9 cellular contexts compared by ENCODE assay signal in genomic region chr4:82721819-82722423, GRCh38.
A peak's percentile ranks its signal among the peaks of the same experiment; 100 is the strongest.
DNase-seq lines count a peak whose midpoint lies in the region; ATAC-seq and TF ChIP-seq lines count a peak whose summit lies in the region.
"Had no signal": no experiment of that assay in that cellular context is flagged by ENCODE, and none has a peak within 500 bp of the region (broad histone marks: within the 10 kb centered on the region; RNA-seq: fewer than 3 reads in every experiment).

No MANE protein-coding gene starts in this region.

- H3K9me3 ChIP-seq in Caco-2, result no peaks in the 10 kb centered on the region
- no peaks in the 10 kb centered on the region for H3K9me3 ChIP-seq in MM.1S (replicated peaks; ENCODE audit: insufficient read depth, low read length)
- no peaks in the 10 kb centered on the region for H3K9me3 ChIP-seq in right atrium auricular region
- no peaks in the 10 kb centered on the region for H3K9me3 ChIP-seq in transverse colon

- POLR2A ChIA-PET in Caco-2 (lab: Charles Lee), result interaction anchor here (0.6 kb wide), 1 partner anchor 169 kb away, joined by 3 read pairs; no protein-coding TSS in a partner anchor
- POLR2A ChIA-PET in activated CD4-positive, alpha-beta memory T cell treated with anti-CD3 and anti-CD28 coated beads for 36 hours (lab: Charles Lee), result no interaction called here

- H3K9ac ChIP-seq in MM.1S (ENCODE audit: low read length), result no peak overlapping the region

- TF ChIP-seq EP300 in transverse colon (IDR thresholded peaks at IDR 0.05; ENCODE audit: low read depth), result no peak

- H3K27ac ChIP-seq in MM.1S (ENCODE audit: low read length) (no peak overlapping the region), right atrium auricular region (no peak overlapping the region), transverse colon (no peak overlapping the region)

- no peak overlapping the region for H2AFZ ChIP-seq in MM.1S (ENCODE audit: low read length)

- TF ChIP-seq POLR2A in transverse colon (IDR thresholded peaks at IDR 0.05), result no peak

- no peaks in the 10 kb centered on the region for H3K9me3 Mint-ChIP-seq in Caco-2 (ENCODE audit: unreplicated experiment)
- H3K9me3 Mint-ChIP-seq in activated CD4-positive, alpha-beta memory T cell treated with anti-CD3 and anti-CD28 coated beads for 36 hours, result no peaks in the 10 kb centered on the region
- H3K9me3 Mint-ChIP-seq: stimulated activated naive CD8-positive, alpha-beta T cell treated with anti-CD3 and anti-CD28 coated beads, Interleukin-15, Interleukin-2, amounts not matched to agents 100 ng/mL and 50 ng/mL, for 24 hours had no signal

- no peaks in the 10 kb centered on the region for H4K20me1 ChIP-seq in MM.1S (ENCODE audit: insufficient read depth, low read length)

- no peak overlapping the region for H3K4me2 ChIP-seq in MM.1S (ENCODE audit: low read depth, low read length)

- no peak overlapping the region for H3K4me3 Mint-ChIP-seq in Caco-2 (ENCODE audit: unreplicated experiment)
- H3K4me3 Mint-ChIP-seq in activated CD4-positive, alpha-beta memory T cell treated with anti-CD3 and anti-CD28 coated beads for 36 hours, result no peak overlapping the region
- H3K4me3 Mint-ChIP-seq: stimulated activated naive CD8-positive, alpha-beta T cell treated with anti-CD3 and anti-CD28 coated beads, Interleukin-15, Interleukin-2, amounts not matched to agents 100 ng/mL and 50 ng/mL, for 24 hours had no signal

- H3K27me3 Mint-ChIP-seq in Caco-2 (ENCODE audit: insufficient read depth, unreplicated experiment), result no peaks in the 10 kb centered on the region
- H3K27me3 Mint-ChIP-seq in activated CD4-positive, alpha-beta memory T cell treated with anti-CD3 and anti-CD28 coated beads for 36 hours, result no peaks in the 10 kb centered on the region
- H3K27me3 Mint-ChIP-seq: stimulated activated naive CD8-positive, alpha-beta T cell treated with anti-CD3 and anti-CD28 coated beads, Interleukin-15, Interleukin-2, amounts not matched to agents 100 ng/mL and 50 ng/mL, for 24 hours had no signal

- no peaks in the 10 kb centered on the region for H3K27me3 ChIP-seq in Caco-2 (replicated peaks; ENCODE audit: control insufficient read depth, insufficient read depth, low read length)
- no peaks in the 10 kb centered on the region for H3K27me3 ChIP-seq in MM.1S (replicated peaks; ENCODE audit: insufficient read depth, low read length)
- H3K27me3 ChIP-seq in right atrium auricular region, result no peaks in the 10 kb centered on the region
- H3K27me3 ChIP-seq in transverse colon, result no peaks in the 10 kb centered on the region

- ATAC-seq in GM18867 (IDR thresholded peaks at IDR 0.05; ENCODE audit: unreplicated experiment), result peak; percentile 59
- ATAC-seq in HG03457 (IDR thresholded peaks at IDR 0.05; ENCODE audit: unreplicated experiment), result no peak

- H3K79me2 ChIP-seq in MM.1S (ENCODE audit: low read length), result no peaks in the 10 kb centered on the region

- H3K36me3 ChIP-seq in Caco-2 (ENCODE audit: control insufficient read depth, insufficient read depth, low read length) (no peaks in the 10 kb centered on the region), MM.1S (replicated peaks; ENCODE audit: insufficient read depth, low read length) (no peaks in the 10 kb centered on the region), right atrium auricular region (no peaks in the 10 kb centered on the region), transverse colon (no peaks in the 10 kb centered on the region)

- DNase-seq in Caco-2 (peak; percentile 48 to 61), MM.1S (peak; percentile 45), right atrium auricular region (ENCODE audit: low spot score) (no peak), transverse colon (no peak), activated T-cell treated with anti-CD3 and anti-CD28 coated beads for 4 hours (no peak)
- DNase-seq in activated CD4-positive, alpha-beta memory T cell treated with anti-CD3 and anti-CD28 coated beads for 36 hours, result peak; percentile 16

- H3F3A ChIP-seq in MM.1S (ENCODE audit: insufficient read depth, low read length), result no peaks in the 10 kb centered on the region

- no peak overlapping the region for H3K27ac Mint-ChIP-seq in Caco-2 (ENCODE audit: unreplicated experiment)
- H3K27ac Mint-ChIP-seq in activated CD4-positive, alpha-beta memory T cell treated with anti-CD3 and anti-CD28 coated beads for 36 hours, result no peak overlapping the region
- H3K27ac Mint-ChIP-seq: stimulated activated naive CD8-positive, alpha-beta T cell treated with anti-CD3 and anti-CD28 coated beads, Interleukin-15, Interleukin-2, amounts not matched to agents 100 ng/mL and 50 ng/mL, for 24 hours had no signal

- H3K36me3 Mint-ChIP-seq in Caco-2 (ENCODE audit: insufficient read depth, unreplicated experiment), result no peaks in the 10 kb centered on the region
- no peaks in the 10 kb centered on the region for H3K36me3 Mint-ChIP-seq in activated CD4-positive, alpha-beta memory T cell treated with anti-CD3 and anti-CD28 coated beads for 36 hours

- 36% methylated on average over 2 of the region's 2 CpGs; no CpG with 5 or more reads in 1 of the 2 donors for WGBS in transverse colon (ENCODE audit: low coverage in 1 of 2), 2 donors

- H3K4me1 ChIP-seq in Caco-2 (no peaks in the 10 kb centered on the region), MM.1S (ENCODE audit: low read length) (no peaks in the 10 kb centered on the region), right atrium auricular region (no peaks in the 10 kb centered on the region), transverse colon (no peaks in the 10 kb centered on the region)

- no peaks in the 10 kb centered on the region for H3K4me1 Mint-ChIP-seq in Caco-2 (ENCODE audit: low read depth, unreplicated experiment)
- H3K4me1 Mint-ChIP-seq in activated CD4-positive, alpha-beta memory T cell treated with anti-CD3 and anti-CD28 coated beads for 36 hours (ENCODE audit: low read depth), result no peaks in the 10 kb centered on the region

- intact Hi-C loops in Caco-2 (cut with micrococcal nuclease; ENCODE audit: unreplicated experiment) (loop anchor here (1.0 kb wide), 2 partner anchors 17 to 80 kb away; no protein-coding TSS in a partner anchor), transverse colon (cut with DNase I; ENCODE audit: low total_unique reads) (loop anchor here (5.0 kb wide), 1 partner anchor 455 kb away; no protein-coding TSS in a partner anchor)
- intact Hi-C loops in activated CD4-positive, alpha-beta memory T cell treated with anti-CD3 and anti-CD28 coated beads for 36 hours (cut with micrococcal nuclease), result no loop called here

- H3K9me2 ChIP-seq in MM.1S (replicated peaks; ENCODE audit: insufficient read depth, low read length), result no peaks in the 10 kb centered on the region

- no TSS peak for BruUV-seq in Caco-2 (replicated peaks; lab: Mats Ljungman, UMichigan)

- H3K4me3 ChIP-seq in Caco-2 (ENCODE audit: low read depth, low read length) (no peak overlapping the region), MM.1S (ENCODE audit: low read length) (no peak overlapping the region), right atrium auricular region (no peak overlapping the region), transverse colon (no peak overlapping the region)

- CTCF ChIA-PET in Caco-2 (lab: Charles Lee), result interaction anchor here (0.6 to 1.4 kb wide), 9 partner anchors 10 to 259 kb away, joined by 3 to 5 read pairs (median 4); partner anchors contain the start of gene SCD5
- CTCF ChIA-PET in activated CD4-positive, alpha-beta memory T cell treated with anti-CD3 and anti-CD28 coated beads for 36 hours (lab: Charles Lee), result interaction anchor here (0.8 to 3.2 kb wide), 3 partner anchors 11 to 1366 kb away, joined by 3 to 15 read pairs (median 3); no protein-coding TSS in a partner anchor

- in situ Hi-C loops in transverse colon (cut with MboI; ENCODE audit: low pct_ligation_motif_present in 1 of 4, low pct_unique_long_range_greater_than_20kb in 1 of 4, low sequenced_read_pairs in 3 of 4), result no loop called here

- TF ChIP-seq CTCF in Caco-2 (IDR thresholded peaks at IDR 0.05; ENCODE audit: insufficient read depth in 1 of 2, low read depth in 1 of 2, low read length in 1 of 2, severe bottlenecking in 1 of 2, unreplicated experiment in 1 of 2) (peak; percentile 55 to 81), MM.1S (IDR thresholded peaks at IDR 0.05; ENCODE audit: low read length) (peak; percentile 75), right atrium auricular region (IDR thresholded peaks at IDR 0.05) (peak; percentile 15 to 58), transverse colon (IDR thresholded peaks at IDR 0.05) (peak in 3 of 5 experiments; percentile 15 to 27 (median 24))

Comparison
In these comparisons a context has a peak if more than half of its experiments do, and no peak if none do; other contexts are left out.
1. DNase-seq: peak in Caco-2 (2 of 2), MM.1S (single experiment) and activated CD4-positive, alpha-beta memory T cell treated with anti-CD3 and anti-CD28 coated beads for 36 hours (single experiment); none in right atrium auricular region (single experiment), transverse colon (single experiment) and activated T-cell treated with anti-CD3 and anti-CD28 coated beads for 4 hours (single experiment).
2. CTCF ChIP-seq: peak in every context shown above with its lines; median percentile 75 in MM.1S; 68 in Caco-2; 36 in right atrium auricular region; 24 in transverse colon.